Comparison of ENCODE assay signal across 8 cellular contexts in the genomic region with DNA sequence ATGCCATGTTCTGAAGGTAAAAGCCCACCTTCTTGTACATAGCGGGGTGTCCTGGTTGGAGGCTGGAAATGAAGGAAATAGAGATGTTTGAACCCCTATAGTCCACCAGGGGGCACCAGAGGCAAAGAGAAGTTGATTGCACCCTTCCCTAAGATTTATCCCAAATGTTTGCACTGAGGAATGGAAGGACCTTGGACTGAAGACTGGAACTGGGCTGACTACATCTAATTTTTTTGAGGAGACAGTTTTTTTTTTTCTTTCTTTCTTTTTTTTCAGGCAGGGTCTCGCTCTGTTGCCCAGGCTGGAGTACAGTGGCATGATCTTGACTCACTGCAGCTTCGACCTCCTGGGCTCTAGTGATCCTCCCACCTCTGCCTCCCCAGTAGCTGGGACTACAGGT. TPM values are rescaled to one million over a fixed set of nuclear protein-coding genes. Genes with fewer than 3 reads are reported as not detected.
DNase-seq lines count a peak whose midpoint lies in the region; ATAC-seq and TF ChIP-seq lines count a peak whose summit lies in the region.

No MANE protein-coding gene starts in this region.

- H3K4me2 ChIP-seq in MM.1S (ENCODE audit: low read depth, low read length): no peak overlapping the region

- ATAC-seq in GM18868 (IDR thresholded peaks at IDR 0.05; ENCODE audit: unreplicated experiment): no peak

- H3K27ac ChIP-seq in MM.1S (ENCODE audit: low read length): no peak overlapping the region

- no peaks in the 10 kb centered on the region for H3F3A ChIP-seq in MM.1S (ENCODE audit: insufficient read depth, low read length)

- no peaks in the 10 kb centered on the region for H3K79me2 ChIP-seq in MM.1S (ENCODE audit: low read length)

- H4K20me1 ChIP-seq in MM.1S (ENCODE audit: insufficient read depth, low read length): no peaks in the 10 kb centered on the region

- no peaks in the 10 kb centered on the region for H3K9me2 ChIP-seq in MM.1S (replicated peaks; ENCODE audit: insufficient read depth, low read length)

- no peaks in the 10 kb centered on the region for H3K36me3 ChIP-seq in MM.1S (replicated peaks; ENCODE audit: insufficient read depth, low read length)

- no peak overlapping the region for H3K4me3 ChIP-seq in MM.1S (ENCODE audit: low read length)

- H3K9me3 ChIP-seq in MM.1S (replicated peaks; ENCODE audit: insufficient read depth, low read length): no peaks in the 10 kb centered on the region

- no peak overlapping the region for H3K9ac ChIP-seq in MM.1S (ENCODE audit: low read length)

- no peaks in the 10 kb centered on the region for H3K27me3 ChIP-seq in MM.1S (replicated peaks; ENCODE audit: insufficient read depth, low read length)

- TF ChIP-seq CTCF in MM.1S (IDR thresholded peaks at IDR 0.05; ENCODE audit: low read length): peak; percentile 74

- no peaks in the 10 kb centered on the region for H3K4me1 ChIP-seq in MM.1S (ENCODE audit: low read length)

- H2AFZ ChIP-seq in MM.1S (ENCODE audit: low read length): no peak overlapping the region

- DNase-seq in activated T-cell treated with anti-CD3 and anti-CD28 coated beads for 4 hours (peak; percentile 28), MM.1S (peak; percentile 15), SKM-1 treated with dmso at 0.1 percent for 144 hours (lab: John Stamatoyannopoulos, UW; ENCODE audit: unreplicated experiment) (peak; percentile 26), ecto neural progenitor cell (ENCODE audit: low spot score) (peak; percentile 63), lung microvascular endothelial cell (ENCODE audit: low read depth in 2 of 2) (peak; percentile 63 to 72), GDM1 (lab: John Stamatoyannopoulos, UW) (no peak)
- DNase-seq in activated T-cell treated with anti-CD3 and anti-CD28 coated beads, Interleukin-2, amount 50 U/mL, for 1 hour: no peak

RNA-seq across cellular contexts. Expression of gene EIF4G3, which starts 55.3 kb away (rescaled TPM):
- 23.3 and 30.2 TPM in 2 replicates for total RNA-seq in lung microvascular endothelial cell

RNA-seq across cellular contexts. Expression of gene ECE1, which starts 58.2 kb away (rescaled TPM):
- 93.1 and 121 TPM in 2 replicates for total RNA-seq in lung microvascular endothelial cell

Comparison
In these comparisons a context has a peak if more than half of its experiments do, and no peak if none do; other contexts are left out.
1. DNase-seq: peak in activated T-cell treated with anti-CD3 and anti-CD28 coated beads for 4 hours (single experiment), MM.1S (single experiment), SKM-1 treated with dmso at 0.1 percent for 144 hours (single experiment), ecto neural progenitor cell (single experiment) and lung microvascular endothelial cell (2 of 2); none in activated T-cell treated with anti-CD3 and anti-CD28 coated beads, Interleukin-2, amount 50 U/mL, for 1 hour (single experiment) and GDM1 (single experiment).